In the genomic region with DNA sequence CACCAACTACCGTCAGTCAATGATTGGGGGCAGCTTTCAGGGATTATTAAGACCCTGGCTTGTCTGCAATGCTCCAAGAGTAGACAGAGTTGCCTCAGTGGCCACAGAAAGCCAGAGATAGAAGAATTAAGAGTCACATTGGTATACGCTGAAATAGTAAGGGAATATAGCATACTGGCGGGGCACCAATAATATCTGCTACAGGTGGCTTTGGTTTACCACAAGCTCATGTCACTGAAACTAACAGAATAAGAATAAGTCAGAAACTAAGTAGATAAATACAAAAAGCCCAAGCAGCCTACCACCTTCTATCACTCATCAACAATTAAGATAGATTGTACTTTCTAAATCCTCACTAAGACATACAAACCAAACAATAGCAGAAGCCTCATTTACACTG, we compare ENCODE assay signal across 20 cellular contexts. TPM values are rescaled to one million over a fixed set of nuclear protein-coding genes. Genes with fewer than 3 reads are reported as not detected.
DNase-seq lines count a peak whose midpoint lies in the region; ATAC-seq, FAIRE-seq and TF ChIP-seq lines count a peak whose summit lies in the region.
"Had no signal": no experiment of that assay in that cellular context is flagged by ENCODE, and none has a peak within 500 bp of the region (broad histone marks: within the 10 kb centered on the region; RNA-seq: fewer than 3 reads in every experiment).

No MANE protein-coding gene starts in this region.

- H3K9ac ChIP-seq in MM.1S (ENCODE audit: low read length) = peak overlapping the region; percentile 75
- H3K9ac ChIP-seq: BLaER1 had no signal

- no peak for DNase-seq in GM12891 (ENCODE audit: insufficient read length, low spot score)
- DNase-seq in MM.1S = peak; percentile 65
- DNase-seq in SJCRH30 = no peak
- no peak for DNase-seq in activated CD4-positive, alpha-beta T cell treated with anti-CD3 and anti-CD28 coated beads, Interleukin-2, amount 50 U/mL, for 1 hour
- no peak for DNase-seq in activated CD8-positive, alpha-beta memory T cell treated with anti-CD3 and anti-CD28 coated beads, Interleukin-2, amount 50 U/mL, for 4 hours
- DNase-seq in HuH-7 (ENCODE audit: low spot score) = no peak
- DNase-seq in posterior cingulate gyrus = no peak
- DNase-seq: 8988T; CD4-positive, alpha-beta memory T cell; DMS153; DMS79; GDM1; HCEC 1CT had no signal

- H3K36me3 ChIP-seq in MM.1S (replicated peaks; ENCODE audit: insufficient read depth, low read length) = no peaks in the 10 kb centered on the region
- no peaks in the 10 kb centered on the region for H3K36me3 ChIP-seq in SJCRH30
- H3K36me3 ChIP-seq: BLaER1 had no signal

- ATAC-seq in GM21576 (IDR thresholded peaks at IDR 0.05; ENCODE audit: unreplicated experiment) = peak; percentile 26
- ATAC-seq: GM23338 had no signal

- H3K9me2 ChIP-seq in MM.1S (replicated peaks; ENCODE audit: insufficient read depth, low read length) = no peaks in the 10 kb centered on the region

- H3K4me1 ChIP-seq in MM.1S (ENCODE audit: low read length) (peaks cover 17% of the 10 kb centered on the region), SJCRH30 (peaks cover 16% of the 10 kb centered on the region)

- peaks cover 19% of the 10 kb centered on the region for H3F3A ChIP-seq in MM.1S (ENCODE audit: insufficient read depth, low read length)

- H3K27ac ChIP-seq in MM.1S (ENCODE audit: low read length) (peak overlapping the region; percentile 85), SJCRH30 (peak overlapping the region; percentile 82)
- H3K27ac ChIP-seq: BLaER1 had no signal

- H3K4me3 ChIP-seq in MM.1S (ENCODE audit: low read length) (peak overlapping the region; percentile 35), SJCRH30 (no peak overlapping the region)
- H3K4me3 ChIP-seq: BLaER1, GM23338 had no signal

- H3K9me3 ChIP-seq in MM.1S (replicated peaks; ENCODE audit: insufficient read depth, low read length) (no peaks in the 10 kb centered on the region), SJCRH30 (replicated peaks) (no peaks in the 10 kb centered on the region)
- H3K9me3 ChIP-seq: BLaER1 had no signal

- TF ChIP-seq POLR2A in GM12891 (IDR thresholded peaks at IDR 0.05; ENCODE audit: low read depth, low read length) = no peak

- peaks cover 8% of the 10 kb centered on the region; the same call in 1 of the 2 replicates for H3K79me2 ChIP-seq in MM.1S (ENCODE audit: low read length)

- intact Hi-C loops in posterior cingulate gyrus (cut with DNase I) = no loop called here

- peak overlapping the region; percentile 69 for H3K4me2 ChIP-seq in MM.1S (ENCODE audit: low read depth, low read length)
- H3K4me2 ChIP-seq: BLaER1, GM23338 had no signal

- TF ChIP-seq CTCF in MM.1S (IDR thresholded peaks at IDR 0.05; ENCODE audit: low read length) = no peak

- FAIRE-seq in GM12891 (lab: Jason Lieb, UNC) = peak; percentile 38
- FAIRE-seq: H54, HTR-8/SVneo had no signal

- H3K27me3 ChIP-seq in MM.1S (replicated peaks; ENCODE audit: insufficient read depth, low read length) = no peaks in the 10 kb centered on the region
- H3K27me3 ChIP-seq in SJCRH30 = no peaks in the 10 kb centered on the region
- H3K27me3 ChIP-seq: BLaER1 had no signal

- no peaks in the 10 kb centered on the region for H4K20me1 ChIP-seq in MM.1S (ENCODE audit: insufficient read depth, low read length)
- H4K20me1 ChIP-seq: BLaER1 had no signal

- H2AFZ ChIP-seq in MM.1S (ENCODE audit: low read length) = 0 out of 2 replicates have a peak overlapping the region, but pooled peaks have one; percentile 64
- H2AFZ ChIP-seq: GM23338 had no signal

TF ChIP-seq in GM12891, 5 proteins besides CTCF, POLR2A, EP300 and RAD21:
- TF ChIP-seq PAX5 (IDR thresholded peaks at IDR 0.05; ENCODE audit: insufficient read depth, low read length, severe bottlenecking) (no peak), SPI1 (IDR thresholded peaks at IDR 0.05; ENCODE audit: low read depth, low read length) (no peak), POU2F2 (IDR thresholded peaks at IDR 0.05; ENCODE audit: low read depth, low read length) (no peak), POLR2AphosphoS5 (IDR thresholded peaks at IDR 0.05; ENCODE audit: low read depth, low read length) (no peak), TAF1 (IDR thresholded peaks at IDR 0.05; ENCODE audit: low read depth, low read length) (no peak)

RNA-seq across cellular contexts. Expression of a gene that starts 2.5 kb away (rescaled TPM):
- 16.7 TPM for polyA plus RNA-seq in GM12891 (2012; ENCODE audit: low read depth, missing spikeins)
- total RNA-seq in SJCRH30 (2014; rRNA removed; shearing (Covaris generic)) = 1.8 and 2.2 TPM in 2 replicates
- total RNA-seq: A673, Daoy had no signal
